11 cellular contexts compared by ENCODE assay signal in genomic region chr11:39365809-39366436, GRCh38.
DNase-seq lines count a peak whose midpoint lies in the region; ATAC-seq, FAIRE-seq and TF ChIP-seq lines count a peak whose summit lies in the region.
"Had no signal": no experiment of that assay in that cellular context is flagged by ENCODE, and none has a peak within 500 bp of the region (broad histone marks: within the 10 kb centered on the region; RNA-seq: fewer than 3 reads in every experiment).

No MANE protein-coding gene starts in this region.

- peaks cover 31% of the 10 kb centered on the region for H3K4me1 Mint-ChIP-seq in activated naive CD4-positive, alpha-beta T cell treated with anti-CD3 and anti-CD28 coated beads for 36 hours (ENCODE audit: low read depth)

- no peak overlapping the region for H2BK120ac ChIP-seq in neuronal stem cell (ENCODE audit: low read depth, low read length)

- H3K9me3 ChIP-seq in neuronal stem cell (replicated peaks in 1 of 2; ENCODE audit: control insufficient read depth in 2 of 2, insufficient read depth in 1 of 2, low read depth in 1 of 2, low read length in 2 of 2) = no peaks in the 10 kb centered on the region
- no peaks in the 10 kb centered on the region for H3K9me3 ChIP-seq in osteoblast (ENCODE audit: low read depth, low read length)

- H3K4me3 ChIP-seq in bronchial epithelial cell (ENCODE audit: low read depth, low read length) (no peak overlapping the region), neuronal stem cell (ENCODE audit: low read length in 2 of 2) (no peak overlapping the region), osteoblast (ENCODE audit: insufficient read depth, low read length) (no peak overlapping the region)

- H3K27ac ChIP-seq in neuronal stem cell (replicated peaks; ENCODE audit: low read length) = no peak overlapping the region
- no peak overlapping the region for H3K27ac ChIP-seq in osteoblast (ENCODE audit: low read depth, low read length)

- H2BK5ac ChIP-seq in neuronal stem cell (ENCODE audit: low read length) = no peak overlapping the region

- TF ChIP-seq CTCF in bronchial epithelial cell (IDR thresholded peaks at IDR 0.05; ENCODE audit: insufficient read depth, low read length, severe bottlenecking) (no peak), osteoblast (IDR thresholded peaks at IDR 0.05; ENCODE audit: extremely low read depth, low read depth, low read length) (no peak)

- no peaks in the 10 kb centered on the region for H3K36me3 Mint-ChIP-seq in activated naive CD4-positive, alpha-beta T cell treated with anti-CD3 and anti-CD28 coated beads for 36 hours (ENCODE audit: low read depth)

- H3K27me3 ChIP-seq in bronchial epithelial cell (ENCODE audit: control insufficient read depth, insufficient read depth, low read length) (no peaks in the 10 kb centered on the region), neuronal stem cell (ENCODE audit: control insufficient read depth in 3 of 3, insufficient read depth in 3 of 3, low read depth in 1 of 3, low read length in 3 of 3) (no peaks in the 10 kb centered on the region), osteoblast (ENCODE audit: insufficient read depth, low read length) (no peaks in the 10 kb centered on the region)

- H3K27me3 Mint-ChIP-seq in activated naive CD4-positive, alpha-beta T cell treated with anti-CD3 and anti-CD28 coated beads for 36 hours (ENCODE audit: low read depth) = no peaks in the 10 kb centered on the region

- H3K4me3 Mint-ChIP-seq in activated naive CD4-positive, alpha-beta T cell treated with anti-CD3 and anti-CD28 coated beads for 36 hours = no peak overlapping the region

- H3K27ac Mint-ChIP-seq in activated naive CD4-positive, alpha-beta T cell treated with anti-CD3 and anti-CD28 coated beads for 36 hours = no peak overlapping the region

- H2BK12ac ChIP-seq in neuronal stem cell (ENCODE audit: low read length) = no peak overlapping the region

- H3K4me2 ChIP-seq in neuronal stem cell (ENCODE audit: insufficient read depth, low read length, poor library complexity, severe bottlenecking) (no peak overlapping the region), osteoblast (ENCODE audit: insufficient read depth, low read length) (no peak overlapping the region)

- H3K4me1 ChIP-seq in neuronal stem cell (ENCODE audit: control insufficient read depth in 2 of 2, insufficient read depth in 1 of 2, low read depth in 1 of 2, low read length in 2 of 2) = no peaks in the 10 kb centered on the region
- no peaks in the 10 kb centered on the region for H3K4me1 ChIP-seq in osteoblast (ENCODE audit: insufficient read depth, low read length)

- H3K36me3 ChIP-seq in bronchial epithelial cell (ENCODE audit: control insufficient read depth, insufficient read depth, low read length) (no peaks in the 10 kb centered on the region), neuronal stem cell (replicated peaks in 1 of 2; ENCODE audit: control insufficient read depth in 2 of 2, insufficient read depth in 2 of 2, low read length in 2 of 2) (no peaks in the 10 kb centered on the region), osteoblast (ENCODE audit: insufficient read depth, low read length) (no peaks in the 10 kb centered on the region)

- no peaks in the 10 kb centered on the region for H3K79me2 ChIP-seq in osteoblast (ENCODE audit: insufficient read depth, low read length)

- no peak overlapping the region for H3K4ac ChIP-seq in neuronal stem cell (ENCODE audit: low read length)

- H3K9me3 Mint-ChIP-seq in activated naive CD4-positive, alpha-beta T cell treated with anti-CD3 and anti-CD28 coated beads for 36 hours = no peaks in the 10 kb centered on the region

- no peak overlapping the region for H2AFZ ChIP-seq in neuronal stem cell (ENCODE audit: low read length)
- H2AFZ ChIP-seq in osteoblast (ENCODE audit: low read length) = no peak overlapping the region

- no peaks in the 10 kb centered on the region for H4K20me1 ChIP-seq in osteoblast (ENCODE audit: insufficient read depth, low read length)

- H2BK15ac ChIP-seq in neuronal stem cell (ENCODE audit: low read length) = no peak overlapping the region

- H3K18ac ChIP-seq in neuronal stem cell (ENCODE audit: low read length) = no peak overlapping the region

- H3K14ac ChIP-seq in neuronal stem cell (ENCODE audit: low read length) = no peak overlapping the region

- H3K9ac ChIP-seq in neuronal stem cell (ENCODE audit: low read depth, low read length, poor library complexity) = no peak overlapping the region

- DNase-seq in ELR (ENCODE audit: low read depth) = peak; percentile 62
- peak; percentile 63 for DNase-seq in NCI-H2227 (lab: John Stamatoyannopoulos, UW; ENCODE audit: unreplicated experiment)
- peak; percentile 41 for DNase-seq in bronchial epithelial cell (ENCODE audit: low read depth)
- peak; percentile 5 for DNase-seq in neuronal stem cell (ENCODE audit: low spot score)
- no peak for DNase-seq in activated naive CD4-positive, alpha-beta T cell treated with anti-CD3 and anti-CD28 coated beads for 36 hours
- DNase-seq in osteoblast (ENCODE audit: insufficient read length, low spot score, missing footprints) = no peak
- DNase-seq in activated effector memory CD4-positive, alpha-beta T cell treated with Interleukin-2 at 50 U/mL for 16 hours = no peak
- DNase-seq: HCEC 1CT, Right ventricle myocardium superior had no signal

- WGBS in neuronal stem cell (ENCODE audit: extremely low coverage in 2 of 2, insufficient read length in 2 of 2, insufficient replicate concordance in 1 of 2), 2 donors = no CpG with 5 or more reads among the region's 2 CpGs

- no peak overlapping the region for H4K91ac ChIP-seq in neuronal stem cell (ENCODE audit: low read depth, low read length, poor library complexity)

- no peak overlapping the region for H2AK5ac ChIP-seq in neuronal stem cell (ENCODE audit: low read depth, low read length)

- no peak for FAIRE-seq in bronchial epithelial cell (lab: Jason Lieb, UNC)
- FAIRE-seq: endothelial cell of umbilical vein had no signal

- no peak overlapping the region for H3K23ac ChIP-seq in neuronal stem cell (ENCODE audit: low read depth, low read length, poor library complexity)

- CTCF ChIA-PET in activated naive CD4-positive, alpha-beta T cell treated with anti-CD3 and anti-CD28 coated beads for 36 hours (lab: Charles Lee) = no interaction called here

- intact Hi-C loops in activated naive CD4-positive, alpha-beta T cell treated with anti-CD3 and anti-CD28 coated beads for 36 hours (cut with micrococcal nuclease) = loop anchor here (10.0 kb wide), 1 partner anchor 929 kb away; no protein-coding TSS in a partner anchor

- no peak for ATAC-seq in HG02885 (IDR thresholded peaks at IDR 0.05; ENCODE audit: poor library complexity, unreplicated experiment)

- no peak overlapping the region for H4K8ac ChIP-seq in neuronal stem cell (ENCODE audit: low read depth, low read length)

- no peaks in the 10 kb centered on the region for H3K79me1 ChIP-seq in neuronal stem cell (ENCODE audit: low read depth, low read length)

Comparison
In these comparisons a context has a peak if more than half of its experiments do, and no peak if none do; other contexts are left out.
1. DNase-seq: peak in ELR (single experiment), NCI-H2227 (single experiment), bronchial epithelial cell (single experiment) and neuronal stem cell (single experiment); none in activated naive CD4-positive, alpha-beta T cell treated with anti-CD3 and anti-CD28 coated beads for 36 hours (single experiment), osteoblast (single experiment) and activated effector memory CD4-positive, alpha-beta T cell treated with Interleukin-2 at 50 U/mL for 16 hours (single experiment).